ENCODE assay signal across 22 cellular contexts in genomic region chr3:162072656-162073055, GRCh38.
"Had no signal": no experiment of that assay in that cellular context is flagged by ENCODE, and none has a peak within 500 bp of the region (broad histone marks: within the 10 kb centered on the region; RNA-seq: fewer than 3 reads in every experiment).

No MANE protein-coding gene starts in this region.

- H3K27ac Mint-ChIP-seq: activated CD8-positive, alpha-beta T cell treated with anti-CD3 and anti-CD28 coated beads, Interleukin-2, amount 10 ng/mL, durations not matched to agents 7 days and 5 days; activated naive CD4-positive, alpha-beta T cell treated with anti-CD3 and anti-CD28 coated beads, Interleukin-2, amount 50 U/mL, for 24 hours; mesothelial cell of epicardium; naive thymus-derived CD8-positive, alpha-beta T cell; stimulated activated naive CD8-positive, alpha-beta T cell treated with anti-CD3 and anti-CD28 coated beads, Interleukin-15, amount 100 ng/mL, for 72 hours had no signal

- H3K9me3 Mint-ChIP-seq: mesothelial cell of epicardium; stimulated activated naive CD8-positive, alpha-beta T cell treated with anti-CD3 and anti-CD28 coated beads, Interleukin-15, amount 100 ng/mL, for 72 hours had no signal

- H3K4me1 Mint-ChIP-seq: activated naive CD4-positive, alpha-beta T cell treated with anti-CD3 and anti-CD28 coated beads, Interleukin-2, amount 50 U/mL, for 24 hours; naive thymus-derived CD8-positive, alpha-beta T cell; stimulated activated naive CD8-positive, alpha-beta T cell treated with anti-CD3 and anti-CD28 coated beads, Interleukin-15, amount 100 ng/mL, for 72 hours had no signal

- H3K4me3 Mint-ChIP-seq: activated CD8-positive, alpha-beta T cell treated with anti-CD3 and anti-CD28 coated beads, Interleukin-2, amount 10 ng/mL, durations not matched to agents 7 days and 5 days; activated naive CD4-positive, alpha-beta T cell treated with anti-CD3 and anti-CD28 coated beads, Interleukin-2, amount 50 U/mL, for 24 hours; mesothelial cell of epicardium; naive thymus-derived CD8-positive, alpha-beta T cell; stimulated activated naive CD8-positive, alpha-beta T cell treated with anti-CD3 and anti-CD28 coated beads, Interleukin-15, amount 100 ng/mL, for 72 hours had no signal

- H3K36me3 Mint-ChIP-seq: activated naive CD4-positive, alpha-beta T cell treated with anti-CD3 and anti-CD28 coated beads, Interleukin-2, amount 50 U/mL, for 24 hours; mesothelial cell of epicardium; naive thymus-derived CD8-positive, alpha-beta T cell had no signal

- DNase-seq: activated CD4-positive, alpha-beta T cell treated with anti-CD3 and anti-CD28 coated beads, Interleukin-2, amount 50 U/mL, for 1 hour; activated CD4-positive, CD25-positive, alpha-beta regulatory T cell treated with anti-CD3 and anti-CD28 coated beads, Interleukin-2, amount 50 U/mL, for 72 hours; activated CD8-positive, alpha-beta T cell treated with anti-CD3 and anti-CD28 coated beads, Interleukin-2, amount 10 ng/mL, durations not matched to agents 7 days and 5 days; activated gamma-delta T cell treated with Interleukin-2 at 50 U/mL for 16 hours; anterior cingulate cortex; body of pancreas; cortex of kidney; heart left ventricle; left ventricle myocardium superior; mammary epithelial cell; naive thymus-derived CD8-positive, alpha-beta T cell; pancreas; psoas muscle; stimulated activated CD4-positive, alpha-beta T cell treated with anti-CD3 and anti-CD28 coated beads, Interleukin-1b, Interleukin-23, amount 100 ng/mL, for 48 hours; stimulated activated naive CD8-positive, alpha-beta T cell treated with anti-CD3 and anti-CD28 coated beads, Interleukin-15, amount 100 ng/mL, for 72 hours; tibial artery; WERI-Rb-1 had no signal

- ATAC-seq: activated CD8-positive, alpha-beta T cell treated with anti-CD3 and anti-CD28 coated beads, Interleukin-2, amount 10 ng/mL, durations not matched to agents 7 days and 5 days; body of pancreas; gastroesophageal sphincter; heart left ventricle; left ventricle myocardium superior; naive thymus-derived CD8-positive, alpha-beta T cell; pancreas; psoas muscle; right cardiac atrium; stimulated activated naive CD8-positive, alpha-beta T cell treated with anti-CD3 and anti-CD28 coated beads, Interleukin-15, amount 100 ng/mL, for 72 hours had no signal

- FAIRE-seq: islet of Langerhans, pancreas had no signal
